Comparison of ENCODE assay signal across 29 cellular contexts in the genomic region with DNA sequence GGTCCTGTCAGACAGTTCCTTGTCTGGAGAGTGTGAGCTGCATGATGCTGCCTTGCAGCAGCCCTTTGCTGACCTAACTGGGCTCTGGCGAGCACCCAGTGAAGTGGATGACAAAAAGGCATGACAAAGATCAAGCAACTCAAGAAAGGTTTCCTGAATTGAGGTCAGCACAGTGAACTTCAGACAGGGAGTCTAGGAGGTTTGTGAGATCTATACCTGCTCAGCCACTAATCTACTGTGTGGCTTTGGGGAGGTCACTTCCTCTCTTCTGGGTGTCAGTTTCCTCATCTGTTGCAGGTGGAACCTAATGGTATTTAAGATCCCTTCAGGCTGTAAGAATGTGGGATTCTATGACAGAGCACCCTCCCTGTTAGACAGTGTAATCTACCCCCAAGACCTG.
"Had no signal": no experiment of that assay in that cellular context is flagged by ENCODE, and none has a peak within 500 bp of the region (broad histone marks: within the 10 kb centered on the region; RNA-seq: fewer than 3 reads in every experiment).

No MANE protein-coding gene starts in this region.

- H3K9me3 ChIP-seq: breast epithelium, psoas muscle, sigmoid colon, uterus had no signal

- H3K79me2 ChIP-seq: parathyroid adenoma had no signal

- H2AFZ ChIP-seq: parathyroid adenoma had no signal

- H3K27me3 ChIP-seq: breast epithelium, sigmoid colon, uterus had no signal

- H3K9ac ChIP-seq: parathyroid adenoma had no signal

- H3K4me1 ChIP-seq: breast epithelium, parathyroid adenoma, psoas muscle, uterus had no signal

- H3K36me3 Mint-ChIP-seq: activated naive CD4-positive, alpha-beta T cell treated with anti-CD3 and anti-CD28 coated beads, Interleukin-2, amount 50 U/mL, for 24 hours; naive thymus-derived CD4-positive, alpha-beta T cell; stimulated activated effector memory CD8-positive, alpha-beta T cell treated with anti-CD3 and anti-CD28 coated beads, Interleukin-12 subunit alpha, Interleukin-12 subunit beta, amount 100 ng/mL, for 72 hours; WTC11 had no signal

- ATAC-seq: activated CD8-positive, alpha-beta T cell treated with anti-CD3 and anti-CD28 coated beads for 36 hours; activated naive CD8-positive, alpha-beta T cell treated with anti-CD3 and anti-CD28 coated beads, Interleukin-2, amount 50 U/mL, for 24 hours; left ventricle myocardium superior; naive thymus-derived CD4-positive, alpha-beta T cell; psoas muscle; stimulated activated effector memory CD8-positive, alpha-beta T cell treated with anti-CD3 and anti-CD28 coated beads, Interleukin-12 subunit alpha, Interleukin-12 subunit beta, amount 100 ng/mL, for 72 hours; WTC11 had no signal

- H3K27ac ChIP-seq: breast epithelium, epithelial cell of prostate, parathyroid adenoma, psoas muscle, sigmoid colon, uterus had no signal

- H3K36me3 ChIP-seq: breast epithelium, sigmoid colon, uterus had no signal

- H3K9me3 Mint-ChIP-seq: activated CD8-positive, alpha-beta T cell treated with anti-CD3 and anti-CD28 coated beads for 36 hours; activated naive CD4-positive, alpha-beta T cell treated with anti-CD3 and anti-CD28 coated beads, Interleukin-2, amount 50 U/mL, for 24 hours; activated naive CD8-positive, alpha-beta T cell treated with anti-CD3 and anti-CD28 coated beads, Interleukin-2, amount 50 U/mL, for 24 hours; activated T-helper 2 cell treated with anti-CD3 and anti-CD28 coated beads, Interferon-gamma antibody, Interleukin-2, Interleukin-4, amounts not matched to agents 10 μg/mL and 5 μg/mL and 100 μg/mL, durations not matched to agents 14 hours and 24 hours and 36 hours; central memory CD8-positive, alpha-beta T cell; dendritic cell treated with granulocyte-macrophage colony-stimulating factor and Interleukin-4, amounts not matched to agents 40 ng/mL and 50 ng/mL, for 4 days; mesothelial cell of epicardium; naive thymus-derived CD4-positive, alpha-beta T cell; neural crest cell; stimulated activated effector memory CD8-positive, alpha-beta T cell treated with anti-CD3 and anti-CD28 coated beads, Interleukin-12 subunit alpha, Interleukin-12 subunit beta, amount 100 ng/mL, for 72 hours; WTC11 had no signal

- H3K27ac Mint-ChIP-seq: activated CD8-positive, alpha-beta T cell treated with anti-CD3 and anti-CD28 coated beads for 36 hours; activated naive CD4-positive, alpha-beta T cell treated with anti-CD3 and anti-CD28 coated beads, Interleukin-2, amount 50 U/mL, for 24 hours; activated naive CD8-positive, alpha-beta T cell treated with anti-CD3 and anti-CD28 coated beads, Interleukin-2, amount 50 U/mL, for 24 hours; activated T-helper 2 cell treated with anti-CD3 and anti-CD28 coated beads, Interferon-gamma antibody, Interleukin-2, Interleukin-4, amounts not matched to agents 10 μg/mL and 5 μg/mL and 100 μg/mL, durations not matched to agents 14 hours and 24 hours and 36 hours; dendritic cell treated with granulocyte-macrophage colony-stimulating factor and Interleukin-4, amounts not matched to agents 40 ng/mL and 50 ng/mL, for 4 days; naive thymus-derived CD4-positive, alpha-beta T cell; stimulated activated effector memory CD8-positive, alpha-beta T cell treated with anti-CD3 and anti-CD28 coated beads, Interleukin-12 subunit alpha, Interleukin-12 subunit beta, amount 100 ng/mL, for 72 hours; WTC11 had no signal

- DNase-seq: activated CD4-positive, alpha-beta T cell treated with anti-CD3 and anti-CD28 coated beads, Interleukin-2, amount 50 U/mL, for 1 hour; activated CD8-positive, alpha-beta T cell treated with anti-CD3 and anti-CD28 coated beads for 36 hours; activated naive CD8-positive, alpha-beta T cell treated with anti-CD3 and anti-CD28 coated beads, Interleukin-2, amount 50 U/mL, for 24 hours; activated T-cell treated with anti-CD3 and anti-CD28 coated beads, Interleukin-2, amount 50 U/mL, for 48 hours; amygdala; effector CD4-positive, alpha-beta T cell; kidney glomerular epithelial cell; left ventricle myocardium superior; mammary epithelial cell; naive thymus-derived CD4-positive, alpha-beta T cell; nucleus accumbens; psoas muscle; sigmoid colon; small intestine; stimulated activated CD4-positive, alpha-beta T cell treated with anti-CD3 and anti-CD28 coated beads, Interleukin-4, amount 100 ng/mL, for 24 hours; T-helper 2 cell; trophoblast cell; uterus had no signal

- H3K4me3 Mint-ChIP-seq: activated CD8-positive, alpha-beta T cell treated with anti-CD3 and anti-CD28 coated beads for 36 hours; activated naive CD4-positive, alpha-beta T cell treated with anti-CD3 and anti-CD28 coated beads, Interleukin-2, amount 50 U/mL, for 24 hours; activated naive CD8-positive, alpha-beta T cell treated with anti-CD3 and anti-CD28 coated beads, Interleukin-2, amount 50 U/mL, for 24 hours; central memory CD8-positive, alpha-beta T cell; dendritic cell treated with granulocyte-macrophage colony-stimulating factor and Interleukin-4, amounts not matched to agents 40 ng/mL and 50 ng/mL, for 4 days; mesothelial cell of epicardium; naive thymus-derived CD4-positive, alpha-beta T cell; neural crest cell; stimulated activated effector memory CD8-positive, alpha-beta T cell treated with anti-CD3 and anti-CD28 coated beads, Interleukin-12 subunit alpha, Interleukin-12 subunit beta, amount 100 ng/mL, for 72 hours; WTC11 had no signal

- H3K4me3 ChIP-seq: breast epithelium, psoas muscle, sigmoid colon, uterus had no signal

- H3K4me1 Mint-ChIP-seq: activated naive CD4-positive, alpha-beta T cell treated with anti-CD3 and anti-CD28 coated beads, Interleukin-2, amount 50 U/mL, for 24 hours; activated naive CD8-positive, alpha-beta T cell treated with anti-CD3 and anti-CD28 coated beads, Interleukin-2, amount 50 U/mL, for 24 hours; central memory CD8-positive, alpha-beta T cell; naive thymus-derived CD4-positive, alpha-beta T cell; stimulated activated effector memory CD8-positive, alpha-beta T cell treated with anti-CD3 and anti-CD28 coated beads, Interleukin-12 subunit alpha, Interleukin-12 subunit beta, amount 100 ng/mL, for 72 hours had no signal
